Comparison of ENCODE assay signal across 12 cellular contexts in the genomic region with DNA sequence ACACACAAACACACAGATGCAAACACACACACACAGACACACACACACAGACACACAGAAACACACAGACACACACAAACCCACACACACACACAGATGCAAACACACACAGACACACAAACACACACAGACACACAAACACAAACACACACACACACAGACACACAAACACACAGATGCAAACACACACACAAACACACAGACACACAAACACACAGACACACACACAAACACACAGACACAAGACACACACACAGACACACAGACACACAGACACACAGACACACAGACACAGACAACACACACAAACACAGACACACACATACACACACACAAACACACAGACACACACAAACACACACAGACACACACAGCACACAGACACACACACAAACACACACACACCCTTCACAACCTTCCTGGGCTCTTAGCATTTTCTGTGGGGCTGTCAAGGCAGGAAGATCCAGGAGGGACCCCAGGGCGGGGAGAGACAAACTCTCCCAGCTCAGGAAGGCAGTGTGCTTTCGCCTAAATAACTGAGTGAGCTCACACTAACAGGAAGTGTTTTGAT. TPM values are rescaled to one million over a fixed set of nuclear protein-coding genes. Genes with fewer than 3 reads are reported as not detected.
DNase-seq lines count a peak whose midpoint lies in the region; ATAC-seq, FAIRE-seq and TF ChIP-seq lines count a peak whose summit lies in the region.
"Had no signal": no experiment of that assay in that cellular context is flagged by ENCODE, and none has a peak within 500 bp of the region (broad histone marks: within the 10 kb centered on the region; RNA-seq: fewer than 3 reads in every experiment).

No MANE protein-coding gene starts in this region.

- peak overlapping the region; percentile 87; the same call in 1 of the 2 replicates for H2BK20ac ChIP-seq in H1 (ENCODE audit: low read length)

- H3K4me3 ChIP-seq in PC-3 (ENCODE audit: low read length) (no peak overlapping the region), H1 (ENCODE audit: extremely low read depth in 1 of 4, insufficient read depth in 2 of 4, low read depth in 3 of 4, low read length in 4 of 4) (no peak overlapping the region), osteoblast (ENCODE audit: insufficient read depth, low read length) (no peak overlapping the region)
- H3K4me3 ChIP-seq: ascending aorta, heart right ventricle, prostate gland had no signal

- no peak for TF ChIP-seq CTCF in PC-3 (conservative IDR thresholded peaks at IDR 0.05; ENCODE audit: low read depth, low read length)
- TF ChIP-seq CTCF in H1 (IDR thresholded peaks at IDR 0.05; ENCODE audit: control extremely low read depth in 1 of 3, insufficient read depth in 1 of 3, low read depth in 1 of 3, low read length in 3 of 3), result no peak
- no peak for TF ChIP-seq CTCF in osteoblast (IDR thresholded peaks at IDR 0.05; ENCODE audit: extremely low read depth, low read depth, low read length)

- intact Hi-C loops in PC-3 (cut with micrococcal nuclease), result loop anchor here (1.0 kb wide), 1 partner anchor 43 kb away; no protein-coding TSS in a partner anchor

- H4K8ac ChIP-seq in H1 (ENCODE audit: extremely low read depth, insufficient read depth, low read length), result no peak overlapping the region

- no peak overlapping the region for H3K23ac ChIP-seq in H1 (ENCODE audit: insufficient read length)

- TF ChIP-seq POLR2A in GM12892 (IDR thresholded peaks at IDR 0.05; ENCODE audit: low read depth, low read length) (no peak), H1 (IDR thresholded peaks at IDR 0.05; ENCODE audit: control extremely low read depth in 1 of 2, low read depth in 2 of 2, low read length in 2 of 2) (no peak)

- ATAC-seq in PC-3, result peak; percentile 43
- ATAC-seq in GM21528 (IDR thresholded peaks at IDR 0.05; ENCODE audit: low FRiP score, unreplicated experiment), result no peak

- FAIRE-seq in GM12892 (lab: Jason Lieb, UNC), result peak; percentile 97
- FAIRE-seq in H1 (lab: Jason Lieb, UNC), result peak; percentile 84

- H3K4ac ChIP-seq in H1 (replicated peaks; ENCODE audit: insufficient read length, low read depth, low read length), result peak overlapping the region; percentile 41

- H4K91ac ChIP-seq in H1 (replicated peaks; ENCODE audit: insufficient read length, low read length), result peak overlapping the region; percentile 38

- peak overlapping the region; percentile 96 for H2BK12ac ChIP-seq in H1 (ENCODE audit: low read depth, low read length)

- no peak for TF ChIP-seq EP300 in H1 (IDR thresholded peaks at IDR 0.05; ENCODE audit: borderline replicate concordance in 1 of 2, low read depth in 2 of 2, low read length in 2 of 2)

- H3K23me2 ChIP-seq in H1 (ENCODE audit: low read depth, low read length), result peaks cover 6% of the 10 kb centered on the region; the same call in 1 of the 2 replicates

- DNase-seq in GM12892 (ENCODE audit: insufficient read length) (no peak), PC-3 (no peak), H1 (ENCODE audit: low read depth in 1 of 2, low spot score in 2 of 2) (no peak), osteoblast (ENCODE audit: insufficient read length, low spot score, missing footprints) (no peak), GM19238 (ENCODE audit: insufficient read length, low spot score) (no peak), cortex of kidney (lab: John Stamatoyannopoulos, UW) (no peak)
- DNase-seq: heart right ventricle, NCI-H2171 treated with DMSO at 0.1 percent for 48 hours, T-helper 9 cell had no signal

- H3K79me1 ChIP-seq in H1 (ENCODE audit: low read depth, low read length), result peaks cover 2% of the 10 kb centered on the region; the same call in 1 of the 2 replicates

- H3K9me3 ChIP-seq in PC-3 (ENCODE audit: low read length) (no peaks in the 10 kb centered on the region), H1 (ENCODE audit: insufficient read depth in 2 of 2, low read depth in 1 of 2, low read length in 1 of 2) (no peaks in the 10 kb centered on the region), osteoblast (ENCODE audit: low read depth, low read length) (no peaks in the 10 kb centered on the region)
- H3K9me3 ChIP-seq: ascending aorta, prostate gland had no signal

- peak overlapping the region; percentile 95 for H2BK15ac ChIP-seq in H1 (ENCODE audit: low read length)

- H3K27ac ChIP-seq in PC-3 (ENCODE audit: low read length) (no peak overlapping the region), H1 (ENCODE audit: low read depth, low read length) (no peak overlapping the region), osteoblast (ENCODE audit: low read depth, low read length) (no peak overlapping the region)
- H3K27ac ChIP-seq: ascending aorta, heart right ventricle, prostate gland had no signal

- H3K79me2 ChIP-seq in PC-3 (ENCODE audit: low read length), result no peaks in the 10 kb centered on the region
- no peaks in the 10 kb centered on the region for H3K79me2 ChIP-seq in H1 (ENCODE audit: control insufficient read depth in 1 of 2, insufficient read depth in 2 of 2, low read length in 2 of 2)
- no peaks in the 10 kb centered on the region for H3K79me2 ChIP-seq in osteoblast (ENCODE audit: insufficient read depth, low read length)

- peak overlapping the region; percentile 31 for H4K5ac ChIP-seq in H1 (ENCODE audit: insufficient read length, low read depth, low read length)

- H3K27me3 ChIP-seq in PC-3 (ENCODE audit: low read length) (no peaks in the 10 kb centered on the region), H1 (replicated peaks in 1 of 4; ENCODE audit: control insufficient read depth in 3 of 4, extremely low read depth in 1 of 4, insufficient read depth in 3 of 4, low read length in 3 of 4) (no peaks in the 10 kb centered on the region), osteoblast (ENCODE audit: insufficient read depth, low read length) (no peaks in the 10 kb centered on the region)
- H3K27me3 ChIP-seq: ascending aorta had no signal

- WGBS in H1 (ENCODE audit: extremely low coverage in 1 of 2, insufficient coverage in 1 of 2, insufficient read length in 1 of 2, insufficient replicate concordance in 2 of 2, low coverage in 1 of 2, low lambda C conversion rate in 2 of 2, missing lambda C conversion rate in 1 of 2), 2 experiments, result 63% methylated on average over 2 of the region's 2 CpGs; no CpG with 5 or more reads in 1 of the 2 experiments

- H3K36me3 ChIP-seq in PC-3 (ENCODE audit: low read depth, low read length) (no peaks in the 10 kb centered on the region), H1 (ENCODE audit: control insufficient read depth in 2 of 4, insufficient read depth in 4 of 4, low read length in 3 of 4) (no peaks in the 10 kb centered on the region), osteoblast (ENCODE audit: insufficient read depth, low read length) (no peaks in the 10 kb centered on the region)
- H3K36me3 ChIP-seq: ascending aorta, heart right ventricle, prostate gland had no signal

- H2AK5ac ChIP-seq in H1 (ENCODE audit: low read depth, low read length), result peak overlapping the region; percentile 85

- peak overlapping the region; percentile 77 for H2AFZ ChIP-seq in PC-3 (ENCODE audit: low read length)
- H2AFZ ChIP-seq in H1 (ENCODE audit: low read length), result no peak overlapping the region
- peak overlapping the region; percentile 93 for H2AFZ ChIP-seq in osteoblast (ENCODE audit: low read length)

- no TSS peak for BruUV-seq in PC-3 (replicated peaks; lab: Mats Ljungman, UMichigan)

- no peak overlapping the region for H2BK120ac ChIP-seq in H1 (replicated peaks; ENCODE audit: low read depth, low read length)

- peaks cover 10% of the 10 kb centered on the region; the same call in 1 of the 2 replicates for H3K4me1 ChIP-seq in PC-3 (ENCODE audit: insufficient read depth, low read length)
- peaks cover 0 to 15% (median 9%) of the 10 kb centered on the region in 4 experiments; a peak in 6 of 7 replicates for H3K4me1 ChIP-seq in H1 (replicated peaks in 1 of 4; ENCODE audit: control insufficient read depth in 3 of 4, insufficient read depth in 4 of 4, low read length in 3 of 4)
- no peaks in the 10 kb centered on the region for H3K4me1 ChIP-seq in osteoblast (ENCODE audit: insufficient read depth, low read length)

- CTCF ChIA-PET in PC-3 (lab: Charles Lee) (interaction anchor here (0.6 kb wide), 1 partner anchor 44 kb away, joined by 3 read pairs; no protein-coding TSS in a partner anchor), H1 (lab: Charles Lee; ENCODE audit: partially characterized antibody) (interaction anchor here (0.7 to 2.4 kb wide), 17 partner anchors 9 to 101 kb away, joined by 3 to 26 read pairs (median 5); no protein-coding TSS in a partner anchor)

- H3K4me2 ChIP-seq in PC-3 (ENCODE audit: low read length), result 0 out of 2 replicates have a peak overlapping the region, but pooled peaks have one; percentile 24
- no peak overlapping the region for H3K4me2 ChIP-seq in H1 (ENCODE audit: insufficient read depth in 1 of 2, low read depth in 2 of 2, low read length in 2 of 2)
- no peak overlapping the region for H3K4me2 ChIP-seq in osteoblast (ENCODE audit: insufficient read depth, low read length)

- no peaks in the 10 kb centered on the region for H3F3A ChIP-seq in PC-3 (ENCODE audit: low read length, unreplicated experiment)

- H3K14ac ChIP-seq in H1 (ENCODE audit: insufficient read length), result no peak overlapping the region

- POLR2A ChIA-PET in PC-3 (lab: Charles Lee; ENCODE audit: unreplicated experiment) (no interaction called here), H1 (lab: Charles Lee; ENCODE audit: partially characterized antibody) (interaction anchor here (0.9 to 10.2 kb wide), 7 partner anchors 14 to 44 kb away, joined by 3 to 94 read pairs (median 3); no protein-coding TSS in a partner anchor)

- no peaks in the 10 kb centered on the region for H3K9me2 ChIP-seq in PC-3 (replicated peaks; ENCODE audit: low read length)

- TF ChIP-seq RAD21 in H1 (IDR thresholded peaks at IDR 0.05 in 1 of 2, conservative IDR thresholded peaks at IDR 0.05 in 1 of 2; ENCODE audit: low read depth in 2 of 2, low read length in 2 of 2), result no peak

- no peaks in the 10 kb centered on the region for H4K20me1 ChIP-seq in PC-3 (ENCODE audit: low read length)
- H4K20me1 ChIP-seq in H1 (replicated peaks in 1 of 2; ENCODE audit: control insufficient read depth in 1 of 2, insufficient read depth in 2 of 2, low read length in 2 of 2), result peaks cover 2 to 6% of the 10 kb centered on the region in 2 experiments
- H4K20me1 ChIP-seq in osteoblast (ENCODE audit: insufficient read depth, low read length), result no peaks in the 10 kb centered on the region

- 0 out of 2 replicates have a peak overlapping the region, but pooled peaks have one; percentile 4 for H3K18ac ChIP-seq in H1 (ENCODE audit: extremely low read depth, low read length)

- peak overlapping the region; percentile 49; the same call in 1 of the 2 replicates for H2BK5ac ChIP-seq in H1 (ENCODE audit: low read depth, low read length)

- H3K56ac ChIP-seq in H1 (replicated peaks; ENCODE audit: insufficient read length, low read depth, low read length), result peak overlapping the region; percentile 97

- H3K9ac ChIP-seq in PC-3 (ENCODE audit: low read length) (no peak overlapping the region), H1 (replicated peaks in 1 of 4; ENCODE audit: extremely low read depth in 1 of 4, low read depth in 3 of 4, low read length in 3 of 4) (peak overlapping the region in 1 of 4 experiments; percentile 32; a peak in 1 of 7 replicates)

RNA-seq across cellular contexts. Expression of a gene that starts 24.2 kb away (rescaled TPM):
- polyA plus RNA-seq in GM12892 (2012; ENCODE audit: missing spikeins), result 7.4 TPM
- total RNA-seq in PC-3 (2014; rRNA removed), result 132 and 161 TPM in 2 replicates
- 54.0 and 59.5 TPM in 2 replicates for total RNA-seq in H1 (2021; fragmentation: NEBNext Ultra II Directional; extraction: Animal tissue kit (Norgen Biotek cat#: 25700))
- 29.1 and 42.3 TPM in 2 replicates for polyA plus RNA-seq in H1 (2011; rRNA removed)
- 28.5 TPM for polyA plus RNA-seq in H1 (2011; cell fraction: cytosol; rRNA removed)
- polyA plus RNA-seq in H1 (2011; cell fraction: nucleus; rRNA removed), result 143 TPM
- polyA plus RNA-seq in H1 (2012, experiment 1 of 2), result 27.3 to 49.9 TPM (median 47.0 TPM) in 4 replicates
- polyA plus RNA-seq in H1 (2012, experiment 2 of 2), result 33.6 TPM
- 36.0 TPM for polyA plus RNA-seq in H1 (2013, experiment 1 of 2)
- 32.6 TPM for polyA plus RNA-seq in H1 (2013, experiment 2 of 2)
- polyA minus RNA-seq in H1 (2011; rRNA and poly(A)+ RNA removed), result 12.8 and 15.1 TPM in 2 replicates
- 22.1 TPM for polyA minus RNA-seq in H1 (2011; cell fraction: cytosol; rRNA and poly(A)+ RNA removed)
- 27.8 TPM for polyA minus RNA-seq in H1 (2011; cell fraction: nucleus; rRNA and poly(A)+ RNA removed)
- total RNA-seq in osteoblast, result 46.6 and 49.2 TPM in 2 replicates

RNA-seq across cellular contexts. Expression of a gene that starts 58.9 kb away (rescaled TPM):
- not detected for polyA plus RNA-seq in GM12892 (2012; ENCODE audit: missing spikeins)
- total RNA-seq in PC-3 (2014; rRNA removed) (7.9 and 8.8 TPM in 2 replicates), osteoblast (2.1 and 4.3 TPM in 2 replicates)
- total RNA-seq in H1 (2021; fragmentation: NEBNext Ultra II Directional; extraction: Animal tissue kit (Norgen Biotek cat#: 25700)), result 7.9 and 8.9 TPM in 2 replicates
- polyA plus RNA-seq in H1 (2011; rRNA removed), result 7.1 and 9.4 TPM in 2 replicates
- polyA plus RNA-seq in H1 (2011; cell fraction: cytosol; rRNA removed), result 12.8 TPM
- polyA plus RNA-seq in H1 (2011; cell fraction: nucleus; rRNA removed), result 43.4 TPM
- 8.2 to 15.0 TPM (median 11.8 TPM) in 4 replicates for polyA plus RNA-seq in H1 (2012, experiment 1 of 2)
- polyA plus RNA-seq in H1 (2012, experiment 2 of 2), result 9.8 TPM
- 6.2 TPM for polyA plus RNA-seq in H1 (2013, experiment 1 of 2)
- 5.8 TPM for polyA plus RNA-seq in H1 (2013, experiment 2 of 2)
- 3.2 and 7.1 TPM in 2 replicates for polyA minus RNA-seq in H1 (2011; rRNA and poly(A)+ RNA removed)
- 2.6 TPM for polyA minus RNA-seq in H1 (2011; cell fraction: cytosol; rRNA and poly(A)+ RNA removed)
- 11.0 TPM for polyA minus RNA-seq in H1 (2011; cell fraction: nucleus; rRNA and poly(A)+ RNA removed)
